ENCODE assay signal across 23 cellular contexts in the genomic region with DNA sequence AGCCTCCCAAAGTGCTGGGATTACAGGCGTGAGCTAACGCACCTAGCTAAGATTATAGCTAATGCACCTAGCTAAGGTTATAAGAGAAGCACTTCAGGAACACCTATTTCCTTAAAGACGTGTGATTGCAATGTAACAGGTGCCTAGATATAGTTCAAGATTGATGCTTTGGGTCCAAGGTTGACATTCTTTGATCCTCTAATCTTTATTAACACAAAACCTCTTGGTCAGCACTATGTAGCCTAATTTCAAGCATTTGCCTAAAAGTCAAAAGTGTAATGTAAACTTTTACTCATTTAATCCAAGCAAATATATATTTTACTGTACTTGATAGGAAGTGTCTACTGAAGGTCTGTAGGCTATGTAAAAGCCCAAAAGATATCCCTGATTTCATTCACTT. TPM values are rescaled to one million over a fixed set of nuclear protein-coding genes. Genes with fewer than 3 reads are reported as not detected.
DNase-seq lines count a peak whose midpoint lies in the region; FAIRE-seq and TF ChIP-seq lines count a peak whose summit lies in the region.
"Had no signal": no experiment of that assay in that cellular context is flagged by ENCODE, and none has a peak within 500 bp of the region (broad histone marks: within the 10 kb centered on the region; RNA-seq: fewer than 3 reads in every experiment).

No MANE protein-coding gene starts in this region.

- peaks cover 5 to 10% of the 10 kb centered on the region in 2 donors for H3K36me3 ChIP-seq in small intestine (ENCODE audit: control insufficient read depth in 2 of 2, insufficient read depth in 2 of 2, low read length in 2 of 2)

- H3K4me3 ChIP-seq in small intestine (ENCODE audit: low read depth in 1 of 2, low read length in 2 of 2) = no peak overlapping the region
- H3K4me3 ChIP-seq: BLaER1, GM12878 had no signal

- H3K4me1 ChIP-seq in small intestine (ENCODE audit: control insufficient read depth in 2 of 2, insufficient read depth in 1 of 2, low read depth in 1 of 2, low read length in 1 of 2) = no peaks in the 10 kb centered on the region
- H3K4me1 ChIP-seq: BE2C, BLaER1 had no signal

- peak; percentile 13 for FAIRE-seq in GM12891 (lab: Jason Lieb, UNC)
- FAIRE-seq in HTR-8/SVneo (lab: Jason Lieb, UNC) = peak; percentile 44
- no peak for FAIRE-seq in small intestine (lab: Jason Lieb, UNC)
- FAIRE-seq: GM12878, GM19239 had no signal

- WGBS in small intestine, 3 donors = 34 to 74% (median 54%) methylated on average over 3 of the region's 3 CpGs

- no peak for TF ChIP-seq POLR2A in GM12891 (IDR thresholded peaks at IDR 0.05; ENCODE audit: low read depth, low read length)

- DNase-seq in GM12891 (ENCODE audit: insufficient read length, low spot score) = no peak
- DNase-seq in HTR-8/SVneo (ENCODE audit: insufficient read length, low spot score) = no peak
- peak; percentile 7 for DNase-seq in small intestine
- DNase-seq in mesenteric fat pad (ENCODE audit: low spot score) = no peak
- DNase-seq in NCI-H1694 (lab: John Stamatoyannopoulos, UW) = no peak
- DNase-seq: 8988T; ACHN; BE2C; C1 segment of cervical spinal cord; CD4-positive, alpha-beta memory T cell; CD4-positive, CD25-positive, alpha-beta regulatory T cell; CD8-positive, alpha-beta memory T cell; COR-L47; DMS 273 treated with DMSO at 0.1 percent for 48 hours; DMS153; DMS53; DMS79; DND-41; EL; GDM1 had no signal

- H3K27me3 ChIP-seq in small intestine (ENCODE audit: control insufficient read depth in 2 of 2, insufficient read depth in 2 of 2, low read length in 2 of 2) = no peaks in the 10 kb centered on the region
- H3K27me3 ChIP-seq: BE2C, BLaER1 had no signal

- no peak overlapping the region for H3K27ac ChIP-seq in small intestine (ENCODE audit: low read depth in 1 of 2, low read length in 1 of 2)
- H3K27ac ChIP-seq: BLaER1 had no signal

- no peaks in the 10 kb centered on the region for H3K9me3 ChIP-seq in small intestine (ENCODE audit: control insufficient read depth, low read depth)
- H3K9me3 ChIP-seq: BE2C had no signal

TF ChIP-seq in GM12891, 5 proteins besides CTCF, POLR2A, EP300 and RAD21:
- TF ChIP-seq POU2F2 (IDR thresholded peaks at IDR 0.05; ENCODE audit: low read depth, low read length) = no peak
- TF ChIP-seq POLR2AphosphoS5 (IDR thresholded peaks at IDR 0.05; ENCODE audit: low read depth, low read length) = no peak
- TF ChIP-seq SPI1 (IDR thresholded peaks at IDR 0.05; ENCODE audit: low read depth, low read length) = no peak
- TF ChIP-seq TAF1 (IDR thresholded peaks at IDR 0.05; ENCODE audit: low read depth, low read length) = no peak
- TF ChIP-seq PAX5 (IDR thresholded peaks at IDR 0.05; ENCODE audit: insufficient read depth, low read length, severe bottlenecking) = no peak

RNA-seq across cellular contexts. Expression of a gene that starts 36.5 kb away (rescaled TPM):
- polyA plus RNA-seq in GM12891 (2012; ENCODE audit: low read depth, missing spikeins) = 39.8 TPM
- 10 to 100 TPM; 39.7 to 73.8 (median 51.6) TPM for polyA plus RNA-seq in small intestine
- 84.7 TPM for total RNA-seq in mesenteric fat pad
